In genomic region chrX:53683556-53684414, GRCh38 we compare ENCODE assay signal across 8 cellular contexts. TPM values are rescaled to one million over a fixed set of nuclear protein-coding genes. Genes with fewer than 3 reads are reported as not detected.
DNase-seq lines count a peak whose midpoint lies in the region; ATAC-seq and TF ChIP-seq lines count a peak whose summit lies in the region.

No MANE protein-coding gene starts in this region.

- no peaks in the 10 kb centered on the region for H3K9me3 ChIP-seq in neutrophil

- TF ChIP-seq CTCF in NB4 (IDR thresholded peaks at IDR 0.05; ENCODE audit: low read depth, low read length) (no peak), neutrophil (IDR thresholded peaks at IDR 0.05) (peak; percentile 27)

- peaks cover 28 to 33% of the 10 kb centered on the region in 2 experiments for H3K4me1 ChIP-seq in neutrophil (ENCODE audit: control insufficient read depth in 1 of 2, insufficient read depth in 1 of 2, low read depth in 1 of 2, low read length in 1 of 2)

- peak; percentile 65 for ATAC-seq in HG02571 (IDR thresholded peaks at IDR 0.05; ENCODE audit: unreplicated experiment)

- H3K36me3 ChIP-seq in neutrophil = no peaks in the 10 kb centered on the region

- TF ChIP-seq POLR2A in NB4 (IDR thresholded peaks at IDR 0.05; ENCODE audit: extremely low read depth, insufficient read length) = peak; percentile 75

- H3K4me3 ChIP-seq in NB4 (ENCODE audit: low read depth, low read length) (peak overlapping the region; percentile 84), neutrophil (ENCODE audit: low read depth in 1 of 2, low read length in 1 of 2) (peak overlapping the region; percentile 67 to 81)

- H3K27ac ChIP-seq in neutrophil (peak overlapping the region; percentile 91), substantia nigra (ENCODE audit: low read depth, low read length, poor library complexity, severe bottlenecking) (peak overlapping the region; percentile 73)

- H3K27me3 ChIP-seq in neutrophil = no peaks in the 10 kb centered on the region

- DNase-seq in GM04503 (ENCODE audit: low read depth) (peak; percentile 89), NB4 (ENCODE audit: low read depth) (peak; percentile 97), SK-N-DZ (ENCODE audit: low spot score) (peak; percentile 98), germinal center (ENCODE audit: low spot score) (peak; percentile 84), substantia nigra (lab: John Stamatoyannopoulos, UW) (peak; percentile 39 to 97 (median 83))
- peak; percentile 87 for DNase-seq in activated naive CD4-positive, alpha-beta T cell treated with anti-CD3 and anti-CD28 coated beads, Interleukin-2, amount 50 U/mL, for 16 hours

RNA-seq across cellular contexts. Expression of gene HUWE1, which starts 2.7 kb away (rescaled TPM):
- 32.1 and 37.5 TPM in 2 replicates for polyA plus RNA-seq in SK-N-DZ (2014; cell fraction: cytosol; rRNA removed)
- 49.0 and 80.5 TPM in 2 replicates for polyA plus RNA-seq in SK-N-DZ (2014; cell fraction: nucleus; rRNA removed)

Comparison
In these comparisons a context has a peak if more than half of its experiments do, and no peak if none do; other contexts are left out.
1. Peak in every context shown above with its lines: DNase-seq, ATAC-seq, H3K4me3 ChIP-seq and H3K27ac ChIP-seq.